Comparison of ENCODE assay signal across 11 cellular contexts in the genomic region with DNA sequence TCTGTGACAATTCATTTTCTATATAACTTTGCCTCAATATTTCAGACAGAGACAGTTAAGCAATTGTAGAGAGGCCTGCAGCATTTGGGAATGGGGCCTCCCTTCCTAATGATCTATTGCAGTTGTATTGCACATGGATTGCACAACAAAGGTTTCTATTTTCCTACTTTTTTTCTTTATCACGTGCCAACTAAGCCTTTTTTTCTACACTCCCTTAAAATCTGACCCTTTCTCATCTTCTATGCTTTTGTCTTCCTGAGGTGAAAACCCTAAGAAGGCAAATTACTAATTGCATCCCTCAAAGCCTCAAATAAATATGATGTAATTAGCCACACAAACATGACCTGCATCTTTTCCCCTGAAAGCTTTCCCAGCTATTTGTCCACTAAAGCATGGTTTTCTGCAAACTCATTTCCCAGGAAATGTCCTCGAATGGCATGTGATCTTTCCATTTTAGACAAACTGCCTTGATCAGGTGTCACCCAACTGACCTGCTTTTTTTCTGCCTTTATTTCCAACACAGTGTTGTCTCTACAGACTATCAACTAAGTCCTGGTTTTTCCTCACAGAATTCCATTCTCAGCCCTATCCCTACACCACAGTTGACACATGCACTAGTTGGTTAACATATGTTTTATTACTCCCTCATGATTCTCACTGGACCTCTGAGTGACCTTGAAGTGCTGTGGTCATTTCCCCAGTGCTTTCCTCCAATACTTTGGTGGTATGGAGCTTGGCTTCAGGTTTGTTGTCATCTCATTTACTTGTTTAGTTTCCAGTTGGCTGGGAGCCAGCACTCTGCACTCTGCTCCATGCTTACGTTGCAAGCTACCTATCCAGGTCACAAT. TPM values are rescaled to one million over a fixed set of nuclear protein-coding genes. Genes with fewer than 3 reads are reported as not detected.
DNase-seq lines count a peak whose midpoint lies in the region; ATAC-seq and TF ChIP-seq lines count a peak whose summit lies in the region.
"Had no signal": no experiment of that assay in that cellular context is flagged by ENCODE, and none has a peak within 500 bp of the region (broad histone marks: within the 10 kb centered on the region; RNA-seq: fewer than 3 reads in every experiment).

No MANE protein-coding gene starts in this region.

- CTCF ChIA-PET in Caco-2 (lab: Charles Lee) (no interaction called here), HEK293 (lab: Yijun Ruan, JAX) (no interaction called here)

- H3K4me3 ChIP-seq in Caco-2 (ENCODE audit: low read depth, low read length) (no peak overlapping the region), HEK293 (ENCODE audit: low read depth, low read length) (no peak overlapping the region), breast epithelium (no peak overlapping the region)

- DNase-seq in Caco-2 (peak in 1 of 2 experiments; percentile 41), breast epithelium (ENCODE audit: low spot score in 2 of 2) (no peak), lung microvascular endothelial cell (ENCODE audit: low read depth in 2 of 2) (peak; percentile 54 to 73), activated gamma-delta T cell (lab: John Stamatoyannopoulos, UW) (no peak)
- DNase-seq: aorta, NCI-H2081 treated with DMSO at 0.1 percent for 48 hours, right cardiac atrium, T-helper 1 cell had no signal

- H3K27me3 ChIP-seq in Caco-2 (replicated peaks; ENCODE audit: control insufficient read depth, insufficient read depth, low read length) (no peaks in the 10 kb centered on the region), breast epithelium (no peaks in the 10 kb centered on the region)

- no peak overlapping the region for H3K4me3 Mint-ChIP-seq in Caco-2 (ENCODE audit: unreplicated experiment)

- H3K4me1 ChIP-seq in Caco-2: peaks cover 24% of the 10 kb centered on the region
- no peaks in the 10 kb centered on the region for H3K4me1 ChIP-seq in HEK293 (ENCODE audit: control insufficient read depth, insufficient read depth, low read length)
- H3K4me1 ChIP-seq in breast epithelium: no peaks in the 10 kb centered on the region

- intact Hi-C loops in Caco-2 (cut with micrococcal nuclease; ENCODE audit: unreplicated experiment): no loop called here
- intact Hi-C loops in breast epithelium (cut with DNase I; ENCODE audit: low total_unique reads): loop anchor here (5.0 kb wide), 1 partner anchor 399 kb away; no protein-coding TSS in a partner anchor

- no peaks in the 10 kb centered on the region for H3K9me3 Mint-ChIP-seq in Caco-2 (ENCODE audit: unreplicated experiment)

- no peaks in the 10 kb centered on the region for H3K36me3 ChIP-seq in Caco-2 (ENCODE audit: control insufficient read depth, insufficient read depth, low read length)
- H3K36me3 ChIP-seq in HEK293 (ENCODE audit: control insufficient read depth in 2 of 2, insufficient read depth in 1 of 2, low read length in 2 of 2): no peaks in the 10 kb centered on the region
- H3K36me3 ChIP-seq in breast epithelium: no peaks in the 10 kb centered on the region

- BruUV-seq in Caco-2 (replicated peaks; lab: Mats Ljungman, UMichigan): no TSS peak

- POLR2A ChIA-PET in Caco-2 (lab: Charles Lee): no interaction called here
- POLR2A ChIA-PET in HEK293 (lab: Yijun Ruan, JAX): no interaction called here

- no peaks in the 10 kb centered on the region for H3K9me3 ChIP-seq in Caco-2
- no peaks in the 10 kb centered on the region for H3K9me3 ChIP-seq in HEK293 (ENCODE audit: control insufficient read depth, insufficient read depth, low read depth, low read length)
- no peaks in the 10 kb centered on the region for H3K9me3 ChIP-seq in breast epithelium

- no peak for ATAC-seq in HG03135 (IDR thresholded peaks at IDR 0.05; ENCODE audit: unreplicated experiment)
- no peak for ATAC-seq in GM18517 (IDR thresholded peaks at IDR 0.05; ENCODE audit: unreplicated experiment)
- ATAC-seq: right cardiac atrium had no signal

- no peaks in the 10 kb centered on the region for H3K36me3 Mint-ChIP-seq in Caco-2 (ENCODE audit: insufficient read depth, unreplicated experiment)

- H3K27me3 Mint-ChIP-seq in Caco-2 (ENCODE audit: insufficient read depth, unreplicated experiment): no peaks in the 10 kb centered on the region

- no peak for TF ChIP-seq POLR2A in breast epithelium (IDR thresholded peaks at IDR 0.05)

- TF ChIP-seq CTCF in Caco-2 (IDR thresholded peaks at IDR 0.05; ENCODE audit: insufficient read depth in 1 of 2, low read depth in 1 of 2, low read length in 1 of 2, severe bottlenecking in 1 of 2, unreplicated experiment in 1 of 2) (no peak), HEK293 (tag by site-specific recombination; IDR thresholded peaks at IDR 0.05) (no peak), breast epithelium (IDR thresholded peaks at IDR 0.05) (no peak)

- H3K4me1 Mint-ChIP-seq in Caco-2 (ENCODE audit: low read depth, unreplicated experiment): peaks cover 21% of the 10 kb centered on the region

- H3K27ac ChIP-seq in HEK293 (ENCODE audit: extremely low read depth, low read depth, low read length): no peak overlapping the region
- peak overlapping the region; percentile 19 for H3K27ac ChIP-seq in breast epithelium

- peak overlapping the region; percentile 51 for H3K27ac Mint-ChIP-seq in Caco-2 (ENCODE audit: unreplicated experiment)

TF ChIP-seq in HEK293, 187 proteins besides CTCF, POLR2A, EP300 and RAD21:
- TF ChIP-seq ZIC2 (tag by site-specific recombination; IDR thresholded peaks at IDR 0.05) (no peak), ZBTB17 (tag by site-specific recombination; IDR thresholded peaks at IDR 0.05) (0 out of 2 replicates have a peak, but pooled peaks have one; percentile 12), ZNF660 (tag by site-specific recombination; IDR thresholded peaks at IDR 0.05) (peak; percentile 20; the same call in 1 of the 2 replicates), ZNF362 (tag by site-specific recombination; IDR thresholded peaks at IDR 0.05) (peak; percentile 58; the same call in 1 of the 2 replicates), ZBTB20 (tag by site-specific recombination; IDR thresholded peaks at IDR 0.05) (no peak), ZNF624 (tag by site-specific recombination; IDR thresholded peaks at IDR 0.05) (no peak), ZBTB48 (tag by site-specific recombination; IDR thresholded peaks at IDR 0.05) (peak; percentile 59), KLF8 (tag by site-specific recombination; IDR thresholded peaks at IDR 0.05) (no peak), ZEB2 (tag by site-specific recombination; IDR thresholded peaks at IDR 0.05) (no peak), SP7 (tag by site-specific recombination; IDR thresholded peaks at IDR 0.05) (peak; percentile 35; the same call in 1 of the 2 replicates)

RNA-seq across cellular contexts. Expression of gene TSC22D2, which starts 31.9 kb away (rescaled TPM):
- total RNA-seq in Caco-2 (2022) (30.8 and 33.6 TPM in 2 replicates), breast epithelium (10 to 100 TPM; 12.1 to 19.8 (median 16.5) TPM), lung microvascular endothelial cell (3.7 and 5.8 TPM in 2 replicates)

Comparison
In these comparisons a context has a peak if more than half of its experiments do, and no peak if none do; other contexts are left out.
1. DNase-seq: peak in lung microvascular endothelial cell (2 of 2); none in breast epithelium (0 of 2) and activated gamma-delta T cell (single experiment).